In genomic region chr16:68022728-68023537, GRCh38 we compare ENCODE assay signal across 8 cellular contexts. TPM values are rescaled to one million over a fixed set of nuclear protein-coding genes. Genes with fewer than 3 reads are reported as not detected.
DNase-seq lines count a peak whose midpoint lies in the region; ATAC-seq and TF ChIP-seq lines count a peak whose summit lies in the region.

DDX28 (minus strand) TSS chr16:68023232; CDS start chr16:68023202, 30 bp downstream.
DUS2 (plus strand) TSS chr16:68023284; CDS start chr16:68038024, 14,740 bp downstream.

- H3K4me2 ChIP-seq in fibroblast of lung (ENCODE audit: extremely low read depth, insufficient read depth, low read length) = peak within 1 kb of the TSS; percentile 98

- H3K27ac Mint-ChIP-seq in naive thymus-derived CD4-positive, alpha-beta T cell = peak within 1 kb of the TSS; percentile 94 to 100 (median 96)
- H3K27ac Mint-ChIP-seq in stimulated activated effector memory CD8-positive, alpha-beta T cell treated with anti-CD3 and anti-CD28 coated beads, Interleukin-12 subunit alpha, Interleukin-12 subunit beta, amount 100 ng/mL, for 72 hours = peak within 1 kb of the TSS; percentile 98

- peaks cover 6 to 21% (median 10%) of the 10 kb centered on the region in 5 donors for H3K36me3 Mint-ChIP-seq in naive thymus-derived CD4-positive, alpha-beta T cell
- H3K36me3 Mint-ChIP-seq in stimulated activated effector memory CD8-positive, alpha-beta T cell treated with anti-CD3 and anti-CD28 coated beads, Interleukin-12 subunit alpha, Interleukin-12 subunit beta, amount 100 ng/mL, for 72 hours = peaks cover 53% of the 10 kb centered on the region

- no peaks in the 10 kb centered on the region for H3K9me3 ChIP-seq in fibroblast of lung (ENCODE audit: control insufficient read depth, insufficient read depth, low read depth, low read length)
- H3K9me3 ChIP-seq in naive thymus-derived CD4-positive, alpha-beta T cell (ENCODE audit: control insufficient read depth in 2 of 3, low read length in 3 of 3) = no peaks in the 10 kb centered on the region

- DNase-seq in DMS79 treated with DMSO at 0.1 percent for 48 hours (lab: John Stamatoyannopoulos, UW) (peak; percentile 50), Kasumi-1 (lab: John Stamatoyannopoulos, UW) (peak; percentile 80 to 85), RWPE1 (ENCODE audit: low spot score) (peak; percentile 86), fibroblast of lung (ENCODE audit: low read depth in 2 of 2) (peak; percentile 92 to 94)
- DNase-seq in activated T-helper 1 cell treated with anti-CD3 and anti-CD28 coated beads, Interleukin-2, amount 50 U/mL, for 16 hours (ENCODE audit: low read depth in 1 of 2, low spot score in 1 of 2) = peak; percentile 91 to 92
- DNase-seq in naive thymus-derived CD4-positive, alpha-beta T cell = peak; percentile 89 to 98 (median 94)
- DNase-seq in stimulated activated effector memory CD8-positive, alpha-beta T cell treated with anti-CD3 and anti-CD28 coated beads, Interleukin-12 subunit alpha, Interleukin-12 subunit beta, amount 100 ng/mL, for 72 hours (ENCODE audit: low spot score in 2 of 2) = peak; percentile 95 to 97

- H3K4me3 ChIP-seq in fibroblast of lung (replicated peaks in 1 of 4; ENCODE audit: control extremely low read depth in 1 of 4, insufficient read depth in 1 of 4, low read depth in 3 of 4, low read length in 4 of 4) = peak within 1 kb of the TSS; percentile 88 to 98 (median 94)
- H3K4me3 ChIP-seq in naive thymus-derived CD4-positive, alpha-beta T cell (ENCODE audit: low read length) = peak within 1 kb of the TSS; percentile 67

- no peak for TF ChIP-seq CTCF in RWPE1 (conservative IDR thresholded peaks at IDR 0.05; ENCODE audit: low read depth)
- TF ChIP-seq CTCF in fibroblast of lung (conservative IDR thresholded peaks at IDR 0.05 in 1 of 2, IDR thresholded peaks at IDR 0.05 in 1 of 2; ENCODE audit: low read depth in 1 of 2, low read length in 2 of 2) = no peak

- peak within 1 kb of the TSS; percentile 88 to 100 (median 98) for H3K4me3 Mint-ChIP-seq in naive thymus-derived CD4-positive, alpha-beta T cell
- H3K4me3 Mint-ChIP-seq in stimulated activated effector memory CD8-positive, alpha-beta T cell treated with anti-CD3 and anti-CD28 coated beads, Interleukin-12 subunit alpha, Interleukin-12 subunit beta, amount 100 ng/mL, for 72 hours = peak within 1 kb of the TSS; percentile 94

- ATAC-seq in GM21786 (IDR thresholded peaks at IDR 0.05; ENCODE audit: unreplicated experiment) = peak; percentile 78
- peak; percentile 98 for ATAC-seq in naive thymus-derived CD4-positive, alpha-beta T cell
- ATAC-seq in stimulated activated effector memory CD8-positive, alpha-beta T cell treated with anti-CD3 and anti-CD28 coated beads, Interleukin-12 subunit alpha, Interleukin-12 subunit beta, amount 100 ng/mL, for 72 hours = peak; percentile 98

- H3K79me2 ChIP-seq in fibroblast of lung (ENCODE audit: control insufficient read depth, insufficient read depth, low read length) = peaks cover 26% of the 10 kb centered on the region

- H3K27me3 Mint-ChIP-seq in naive thymus-derived CD4-positive, alpha-beta T cell = peaks cover 0 to 2% (median 0%) of the 10 kb centered on the region in 5 donors

- intact Hi-C loops in naive thymus-derived CD4-positive, alpha-beta T cell (cut with micrococcal nuclease) = loop anchor here (1.0 to 5.0 kb wide), 10 partner anchors 17 to 217 kb away; partner anchors contain the start of genes DPEP2 (in 1 of the 2), PSKH1 (in 1 of the 2), PSMB10 (in 1 of the 2) and RANBP10 (in 1 of the 2)

- POLR2A ChIA-PET in RWPE1 (lab: Yijun Ruan, JAX; ENCODE audit: low non-redundant PET) = interaction anchor here (0.6 to 1.2 kb wide), 3 partner anchors 10 to 29 kb away, joined by 3 read pairs; no protein-coding TSS in a partner anchor
- POLR2A ChIA-PET in naive thymus-derived CD4-positive, alpha-beta T cell (lab: Charles Lee) = interaction anchor here (0.7 to 12.0 kb wide), 14 partner anchors 9 to 123 kb away, joined by 3 to 422 read pairs (median 4); partner anchors contain the start of genes DPEP2, NFATC3 and PSMB10

- H3K36me3 ChIP-seq in fibroblast of lung (ENCODE audit: control insufficient read depth, insufficient read depth, low read length) = no peaks in the 10 kb centered on the region
- peaks cover 0 to 39% (median 0%) of the 10 kb centered on the region in 3 experiments for H3K36me3 ChIP-seq in naive thymus-derived CD4-positive, alpha-beta T cell (ENCODE audit: control insufficient read depth in 2 of 3, insufficient read depth in 3 of 3, low read length in 3 of 3)

- peak within 1 kb of the TSS; percentile 97 for H2AFZ ChIP-seq in fibroblast of lung (ENCODE audit: low read length)

- peaks cover 0 to 7% (median 0%) of the 10 kb centered on the region in 11 donors for H3K9me3 Mint-ChIP-seq in naive thymus-derived CD4-positive, alpha-beta T cell
- H3K9me3 Mint-ChIP-seq in stimulated activated effector memory CD8-positive, alpha-beta T cell treated with anti-CD3 and anti-CD28 coated beads, Interleukin-12 subunit alpha, Interleukin-12 subunit beta, amount 100 ng/mL, for 72 hours = no peaks in the 10 kb centered on the region

- CTCF ChIA-PET in RWPE1 (lab: Yijun Ruan, JAX) = interaction anchor here (0.6 to 1.1 kb wide), 4 partner anchors 18 to 52 kb away, joined by 3 to 7 read pairs (median 3); no protein-coding TSS in a partner anchor
- CTCF ChIA-PET in naive thymus-derived CD4-positive, alpha-beta T cell (lab: Charles Lee) = interaction anchor here (0.5 to 2.4 kb wide), 17 partner anchors 18 to 403 kb away, joined by 3 to 10 read pairs (median 4); partner anchors contain the start of gene DPEP2

- H3K4me1 ChIP-seq in fibroblast of lung (ENCODE audit: control insufficient read depth, extremely low read depth, insufficient read depth, low read length) = peaks cover 10% of the 10 kb centered on the region
- H3K4me1 ChIP-seq in naive thymus-derived CD4-positive, alpha-beta T cell (ENCODE audit: control insufficient read depth in 2 of 2, insufficient read depth in 2 of 2, low read length in 2 of 2) = peaks cover 16 to 22% of the 10 kb centered on the region in 2 donors

- peaks cover 13 to 42% (median 30%) of the 10 kb centered on the region in 7 donors for H3K4me1 Mint-ChIP-seq in naive thymus-derived CD4-positive, alpha-beta T cell
- peaks cover 33% of the 10 kb centered on the region for H3K4me1 Mint-ChIP-seq in stimulated activated effector memory CD8-positive, alpha-beta T cell treated with anti-CD3 and anti-CD28 coated beads, Interleukin-12 subunit alpha, Interleukin-12 subunit beta, amount 100 ng/mL, for 72 hours

- H3K9ac ChIP-seq in fibroblast of lung (ENCODE audit: insufficient read depth, low read length) = peak within 1 kb of the TSS; percentile 97

- no peaks in the 10 kb centered on the region for H4K20me1 ChIP-seq in fibroblast of lung (ENCODE audit: control insufficient read depth, extremely low read depth, insufficient read depth, low read length)

- no peaks in the 10 kb centered on the region for H3K27me3 ChIP-seq in fibroblast of lung (ENCODE audit: control insufficient read depth, insufficient read depth, low read length)
- H3K27me3 ChIP-seq in naive thymus-derived CD4-positive, alpha-beta T cell (ENCODE audit: control insufficient read depth in 2 of 2, insufficient read depth in 2 of 2, low read length in 2 of 2) = no peaks in the 10 kb centered on the region

- peak within 1 kb of the TSS; percentile 70 for H3K27ac ChIP-seq in RWPE1
- H3K27ac ChIP-seq in fibroblast of lung (ENCODE audit: insufficient read depth, low read length) = peak within 1 kb of the TSS; percentile 85
- H3K27ac ChIP-seq in naive thymus-derived CD4-positive, alpha-beta T cell (ENCODE audit: low read depth, low read length) = peak within 1 kb of the TSS; percentile 92

RNA-seq across cellular contexts. Expression of gene DDX28, which starts in this region (rescaled TPM):
- 10.7 and 12.3 TPM in 2 replicates for total RNA-seq in fibroblast of lung
- polyA plus RNA-seq in fibroblast of lung = 5.3 and 8.6 TPM in 2 replicates
- polyA plus RNA-seq in fibroblast of lung (2012) = 5.0 and 8.3 TPM in 2 replicates
- polyA minus RNA-seq in fibroblast of lung (ENCODE audit: low replicate concordance) = 7.0 and 13.2 TPM in 2 replicates
- 10 to 100 TPM; 15.5 to 19.9 (median 19.1) TPM for total RNA-seq in naive thymus-derived CD4-positive, alpha-beta T cell
- polyA plus RNA-seq in naive thymus-derived CD4-positive, alpha-beta T cell = 10 to 100 TPM; 52.1 to 67.7 TPM

RNA-seq across cellular contexts. Expression of gene DUS2, which starts in this region (rescaled TPM):
- total RNA-seq in fibroblast of lung = 12.3 and 16.8 TPM in 2 replicates
- polyA plus RNA-seq in fibroblast of lung = 10.2 and 15.5 TPM in 2 replicates
- 10.6 and 12.4 TPM in 2 replicates for polyA plus RNA-seq in fibroblast of lung (2012)
- 16.4 and 26.4 TPM in 2 replicates for polyA minus RNA-seq in fibroblast of lung (ENCODE audit: low replicate concordance)
- 10 to 100 TPM; 13.6 to 25.9 (median 18.3) TPM for total RNA-seq in naive thymus-derived CD4-positive, alpha-beta T cell
- 10 to 100 TPM in 1 of 2 donors, 1 to 10 TPM in 1; 8.7 to 13.7 TPM for polyA plus RNA-seq in naive thymus-derived CD4-positive, alpha-beta T cell

Comparison
In these comparisons a context has a peak if more than half of its experiments do, and no peak if none do; other contexts are left out.
1. Peak in every context shown above with its lines: DNase-seq, ATAC-seq, H3K4me3 ChIP-seq and H3K27ac ChIP-seq.